12 cellular contexts compared by ENCODE assay signal in the genomic region with DNA sequence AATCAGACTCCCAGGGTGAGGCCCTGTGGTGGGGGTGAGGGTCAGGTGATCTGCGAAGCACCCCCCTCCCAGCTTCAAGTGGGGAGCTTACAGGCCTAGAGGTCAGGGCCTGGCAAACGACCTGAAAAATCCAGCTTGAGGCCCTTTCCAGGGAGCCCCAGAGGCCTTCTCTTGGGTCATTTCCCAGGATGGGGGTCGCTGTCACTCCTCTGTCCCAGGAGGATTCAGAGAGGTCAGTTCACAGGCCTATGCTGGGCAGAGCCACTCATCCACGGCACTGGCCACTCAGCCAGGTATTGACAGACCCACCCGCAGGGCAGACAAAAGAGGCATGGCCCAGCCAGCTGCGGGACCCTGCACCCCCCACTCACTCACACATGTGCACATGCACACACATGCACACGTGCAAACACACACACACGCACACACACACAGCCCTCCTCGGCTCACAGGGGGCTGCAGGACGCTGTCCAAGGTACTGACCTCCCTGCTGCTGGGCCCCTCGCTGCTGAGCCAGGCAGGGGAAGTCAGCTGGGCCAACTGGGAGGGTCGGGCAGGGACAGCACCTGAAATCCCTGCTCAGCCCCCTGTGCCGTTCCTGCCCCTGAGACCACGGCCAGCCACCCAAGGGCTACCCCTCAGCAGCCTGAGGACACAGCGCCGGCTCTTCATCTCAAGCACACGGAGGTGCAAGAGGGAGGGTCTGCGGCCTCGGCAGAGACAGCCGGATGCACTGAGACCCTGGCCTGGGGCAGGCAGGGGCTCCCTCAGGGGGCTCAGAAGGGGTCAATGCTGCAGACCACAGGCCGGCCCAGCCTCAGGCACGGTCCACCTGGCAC.
DNase-seq lines count a peak whose midpoint lies in the region; ATAC-seq and TF ChIP-seq lines count a peak whose summit lies in the region.
"Had no signal": no experiment of that assay in that cellular context is flagged by ENCODE, and none has a peak within 500 bp of the region (broad histone marks: within the 10 kb centered on the region; RNA-seq: fewer than 3 reads in every experiment).

No MANE protein-coding gene starts in this region.

- H3K9ac ChIP-seq in SK-N-SH, result no peak overlapping the region

- no peak overlapping the region for H2AFZ ChIP-seq in SK-N-SH (ENCODE audit: low read depth)

- DNase-seq in SK-N-SH (no peak), amniotic epithelial cell (ENCODE audit: low read depth) (peak; percentile 37), islet precursor cell (peak; percentile 89), sigmoid colon (peak; percentile 46)
- no peak for DNase-seq in stimulated activated CD4-positive, alpha-beta T cell treated with anti-CD3 and anti-CD28 coated beads, Interleukin-4, amount 100 ng/mL, for 24 hours
- DNase-seq: 8988T, left colon, NCI-H510A treated with DMSO at 0.1 percent for 48 hours had no signal

- no peaks in the 10 kb centered on the region for H4K20me1 ChIP-seq in SK-N-SH (ENCODE audit: insufficient read depth)

- H3K4me1 ChIP-seq in SK-N-SH (ENCODE audit: control insufficient read depth in 1 of 2, insufficient read depth in 2 of 2, low read depth in 1 of 2, low read length in 1 of 2) (peaks cover 0 to 5% of the 10 kb centered on the region in 2 experiments; a peak in 1 of 4 replicates), sigmoid colon (no peaks in the 10 kb centered on the region)

- POLR2A ChIA-PET in SK-N-SH (lab: Yijun Ruan, JAX), result no interaction called here

- H3K27ac ChIP-seq in SK-N-SH (ENCODE audit: low read depth in 2 of 2, low read length in 1 of 2) (no peak overlapping the region), sigmoid colon (no peak overlapping the region)
- H3K27ac ChIP-seq: SK-N-MC had no signal

- no peaks in the 10 kb centered on the region for H3K9me3 ChIP-seq in SK-N-SH
- no peaks in the 10 kb centered on the region for H3K9me3 ChIP-seq in sigmoid colon

- no peak overlapping the region for H3K4me2 ChIP-seq in SK-N-SH

- TF ChIP-seq POLR2A in sigmoid colon (IDR thresholded peaks at IDR 0.05), result no peak

- H3K27me3 ChIP-seq in SK-N-SH (ENCODE audit: insufficient read depth) (no peaks in the 10 kb centered on the region), sigmoid colon (peaks cover 5 to 12% (median 10%) of the 10 kb centered on the region in 3 donors)

- no peak for TF ChIP-seq CTCF in SK-N-SH (IDR thresholded peaks at IDR 0.05)
- TF ChIP-seq CTCF in sigmoid colon (IDR thresholded peaks at IDR 0.05), result no peak

- TF ChIP-seq EP300 in SK-N-SH (IDR thresholded peaks at IDR 0.05; ENCODE audit: borderline replicate concordance in 1 of 2, low read depth in 1 of 2, low read length in 1 of 2), result no peak
- TF ChIP-seq EP300 in sigmoid colon (IDR thresholded peaks at IDR 0.05), result no peak

- H3K36me3 ChIP-seq in SK-N-SH (replicated peaks in 1 of 2; ENCODE audit: control insufficient read depth in 1 of 2, insufficient read depth in 2 of 2, low read length in 1 of 2) (no peaks in the 10 kb centered on the region), sigmoid colon (no peaks in the 10 kb centered on the region)

- H3K79me2 ChIP-seq in SK-N-SH (ENCODE audit: insufficient read depth), result no peaks in the 10 kb centered on the region

- no peaks in the 10 kb centered on the region for H3F3A ChIP-seq in SK-N-SH (replicated peaks; ENCODE audit: insufficient read depth)

- no peak for TF ChIP-seq RAD21 in SK-N-SH (IDR thresholded peaks at IDR 0.05; ENCODE audit: low read length)

- CTCF ChIA-PET in SK-N-SH (lab: Yijun Ruan, JAX), result no interaction called here

- 46% methylated on average over 5 of the region's 22 CpGs for WGBS in SK-N-SH (ENCODE audit: low lambda C conversion rate)
- WGBS in sigmoid colon, 2 donors, result 31 to 56% methylated on average over 22 of the region's 22 CpGs

- ATAC-seq in SK-N-SH treated with all-trans-retinoic acid at 6 μM for 48 hours (no peak), HG03196 (IDR thresholded peaks at IDR 0.05; ENCODE audit: unreplicated experiment) (no peak), HG02885 (IDR thresholded peaks at IDR 0.05; ENCODE audit: poor library complexity, unreplicated experiment) (no peak)
- ATAC-seq: left colon had no signal

- intact Hi-C loops in sigmoid colon (cut with DNase I), result no loop called here

- H3K4me3 ChIP-seq in SK-N-SH (ENCODE audit: low read depth in 2 of 2, low read length in 1 of 2) (no peak overlapping the region), sigmoid colon (no peak overlapping the region)
- H3K4me3 ChIP-seq: SK-N-MC had no signal

- H3K9me2 ChIP-seq in SK-N-SH, result no peaks in the 10 kb centered on the region

TF ChIP-seq in SK-N-SH, 30 proteins besides CTCF, POLR2A, EP300 and RAD21:
- TF ChIP-seq, protein P1, sequence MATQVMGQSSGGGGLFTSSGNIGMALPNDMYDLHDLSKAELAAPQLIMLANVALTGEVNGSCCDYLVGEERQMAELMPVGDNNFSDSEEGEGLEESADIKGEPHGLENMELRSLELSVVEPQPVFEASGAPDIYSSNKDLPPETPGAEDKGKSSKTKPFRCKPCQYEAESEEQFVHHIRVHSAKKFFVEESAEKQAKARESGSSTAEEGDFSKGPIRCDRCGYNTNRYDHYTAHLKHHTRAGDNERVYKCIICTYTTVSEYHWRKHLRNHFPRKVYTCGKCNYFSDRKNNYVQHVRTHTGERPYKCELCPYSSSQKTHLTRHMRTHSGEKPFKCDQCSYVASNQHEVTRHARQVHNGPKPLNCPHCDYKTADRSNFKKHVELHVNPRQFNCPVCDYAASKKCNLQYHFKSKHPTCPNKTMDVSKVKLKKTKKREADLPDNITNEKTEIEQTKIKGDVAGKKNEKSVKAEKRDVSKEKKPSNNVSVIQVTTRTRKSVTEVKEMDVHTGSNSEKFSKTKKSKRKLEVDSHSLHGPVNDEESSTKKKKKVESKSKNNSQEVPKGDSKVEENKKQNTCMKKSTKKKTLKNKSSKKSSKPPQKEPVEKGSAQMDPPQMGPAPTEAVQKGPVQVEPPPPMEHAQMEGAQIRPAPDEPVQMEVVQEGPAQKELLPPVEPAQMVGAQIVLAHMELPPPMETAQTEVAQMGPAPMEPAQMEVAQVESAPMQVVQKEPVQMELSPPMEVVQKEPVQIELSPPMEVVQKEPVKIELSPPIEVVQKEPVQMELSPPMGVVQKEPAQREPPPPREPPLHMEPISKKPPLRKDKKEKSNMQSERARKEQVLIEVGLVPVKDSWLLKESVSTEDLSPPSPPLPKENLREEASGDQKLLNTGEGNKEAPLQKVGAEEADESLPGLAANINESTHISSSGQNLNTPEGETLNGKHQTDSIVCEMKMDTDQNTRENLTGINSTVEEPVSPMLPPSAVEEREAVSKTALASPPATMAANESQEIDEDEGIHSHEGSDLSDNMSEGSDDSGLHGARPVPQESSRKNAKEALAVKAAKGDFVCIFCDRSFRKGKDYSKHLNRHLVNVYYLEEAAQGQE (IDR thresholded peaks at IDR 0.05; ENCODE audit: low read depth, low read length), result peak; percentile 77
- no peak for TF ChIP-seq TAF1 (IDR thresholded peaks at IDR 0.05; ENCODE audit: borderline replicate concordance, low read depth, low read length)

TF ChIP-seq in SK-N-SH treated with all-trans-retinoic acid at 6 μM for 48 hours, 23 proteins besides CTCF, POLR2A, EP300 and RAD21 (continues in another document):
- TF ChIP-seq ISL1 (CRISPR knock-in tag; IDR thresholded peaks at IDR 0.05) (no peak), SNAI2 (CRISPR knock-in tag; IDR thresholded peaks at IDR 0.05) (no peak), GLIS3 (CRISPR knock-in tag; IDR thresholded peaks at IDR 0.05) (no peak), OSR1 (CRISPR knock-in tag; IDR thresholded peaks at IDR 0.05) (no peak), RARB (CRISPR knock-in tag; IDR thresholded peaks at IDR 0.05) (no peak), ZNF565 (CRISPR knock-in tag; conservative IDR thresholded peaks at IDR 0.05; ENCODE audit: low read depth) (no peak), ZFP30 (CRISPR knock-in tag; IDR thresholded peaks at IDR 0.05) (no peak), ZC3H10 (CRISPR knock-in tag; IDR thresholded peaks at IDR 0.05) (no peak), BACH2 (CRISPR knock-in tag; IDR thresholded peaks at IDR 0.05; ENCODE audit: borderline replicate concordance) (no peak), PPARA (CRISPR knock-in tag; IDR thresholded peaks at IDR 0.05; ENCODE audit: borderline replicate concordance) (no peak), CSDC2 (CRISPR knock-in tag; IDR thresholded peaks at IDR 0.05) (no peak)
- TF ChIP-seq, protein P2, sequence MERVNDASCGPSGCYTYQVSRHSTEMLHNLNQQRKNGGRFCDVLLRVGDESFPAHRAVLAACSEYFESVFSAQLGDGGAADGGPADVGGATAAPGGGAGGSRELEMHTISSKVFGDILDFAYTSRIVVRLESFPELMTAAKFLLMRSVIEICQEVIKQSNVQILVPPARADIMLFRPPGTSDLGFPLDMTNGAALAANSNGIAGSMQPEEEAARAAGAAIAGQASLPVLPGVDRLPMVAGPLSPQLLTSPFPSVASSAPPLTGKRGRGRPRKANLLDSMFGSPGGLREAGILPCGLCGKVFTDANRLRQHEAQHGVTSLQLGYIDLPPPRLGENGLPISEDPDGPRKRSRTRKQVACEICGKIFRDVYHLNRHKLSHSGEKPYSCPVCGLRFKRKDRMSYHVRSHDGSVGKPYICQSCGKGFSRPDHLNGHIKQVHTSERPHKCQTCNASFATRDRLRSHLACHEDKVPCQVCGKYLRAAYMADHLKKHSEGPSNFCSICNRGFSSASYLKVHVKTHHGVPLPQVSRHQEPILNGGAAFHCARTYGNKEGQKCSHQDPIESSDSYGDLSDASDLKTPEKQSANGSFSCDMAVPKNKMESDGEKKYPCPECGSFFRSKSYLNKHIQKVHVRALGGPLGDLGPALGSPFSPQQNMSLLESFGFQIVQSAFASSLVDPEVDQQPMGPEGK (CRISPR knock-in tag; IDR thresholded peaks at IDR 0.05; ENCODE audit: borderline replicate concordance), result no peak
- TF ChIP-seq, protein P3, sequence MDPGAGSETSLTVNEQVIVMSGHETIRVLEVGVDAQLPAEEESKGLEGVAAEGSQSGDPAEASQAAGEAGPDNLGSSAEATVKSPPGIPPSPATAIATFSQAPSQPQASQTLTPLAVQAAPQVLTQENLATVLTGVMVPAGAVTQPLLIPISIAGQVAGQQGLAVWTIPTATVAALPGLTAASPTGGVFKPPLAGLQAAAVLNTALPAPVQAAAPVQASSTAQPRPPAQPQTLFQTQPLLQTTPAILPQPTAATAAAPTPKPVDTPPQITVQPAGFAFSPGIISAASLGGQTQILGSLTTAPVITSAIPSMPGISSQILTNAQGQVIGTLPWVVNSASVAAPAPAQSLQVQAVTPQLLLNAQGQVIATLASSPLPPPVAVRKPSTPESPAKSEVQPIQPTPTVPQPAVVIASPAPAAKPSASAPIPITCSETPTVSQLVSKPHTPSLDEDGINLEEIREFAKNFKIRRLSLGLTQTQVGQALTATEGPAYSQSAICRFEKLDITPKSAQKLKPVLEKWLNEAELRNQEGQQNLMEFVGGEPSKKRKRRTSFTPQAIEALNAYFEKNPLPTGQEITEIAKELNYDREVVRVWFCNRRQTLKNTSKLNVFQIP (CRISPR knock-in tag; IDR thresholded peaks at IDR 0.05; ENCODE audit: borderline replicate concordance, low read depth), result no peak

Comparison
In these comparisons a context has a peak if more than half of its experiments do, and no peak if none do; other contexts are left out.
1. DNase-seq: peak in amniotic epithelial cell (single experiment), islet precursor cell (single experiment) and sigmoid colon (single experiment); none in SK-N-SH (single experiment) and stimulated activated CD4-positive, alpha-beta T cell treated with anti-CD3 and anti-CD28 coated beads, Interleukin-4, amount 100 ng/mL, for 24 hours (single experiment).